1 cellular context compared by ENCODE assay signal in the genomic region with DNA sequence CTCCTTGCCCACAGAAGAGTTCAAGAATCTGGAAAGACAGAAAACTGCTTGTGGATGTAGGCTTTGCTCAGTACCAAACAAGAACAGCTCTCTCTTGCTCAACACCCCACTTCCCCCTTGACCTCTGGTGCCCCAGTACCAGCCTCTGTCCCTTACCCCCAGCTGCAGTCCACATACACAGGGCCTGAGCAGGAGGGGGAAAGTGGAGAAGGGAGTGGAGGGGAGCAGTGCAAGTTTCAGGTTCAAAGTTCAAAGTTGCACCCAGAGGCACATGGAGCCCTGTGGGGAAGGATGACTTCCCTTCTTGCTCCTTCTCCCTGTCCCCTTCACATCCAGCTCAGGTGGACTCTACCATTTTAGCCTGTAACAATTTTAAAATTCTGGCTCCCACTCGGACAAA.
TF ChIP-seq lines count a peak whose summit lies in the region.

No MANE protein-coding gene starts in this region.

TF ChIP-seq in K562, 482 proteins besides CTCF, POLR2A, EP300 and RAD21 (continued from another document):
- TF ChIP-seq WHSC1 (IDR thresholded peaks at IDR 0.05; ENCODE audit: low read length), result no peak
- no peak for TF ChIP-seq CEBPB (tag; IDR thresholded peaks at IDR 0.05)
- TF ChIP-seq, protein P1, sequence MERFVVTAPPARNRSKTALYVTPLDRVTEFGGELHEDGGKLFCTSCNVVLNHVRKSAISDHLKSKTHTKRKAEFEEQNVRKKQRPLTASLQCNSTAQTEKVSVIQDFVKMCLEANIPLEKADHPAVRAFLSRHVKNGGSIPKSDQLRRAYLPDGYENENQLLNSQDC (CRISPR knock-in tag; IDR thresholded peaks at IDR 0.05), result no peak
- TF ChIP-seq, protein P2, sequence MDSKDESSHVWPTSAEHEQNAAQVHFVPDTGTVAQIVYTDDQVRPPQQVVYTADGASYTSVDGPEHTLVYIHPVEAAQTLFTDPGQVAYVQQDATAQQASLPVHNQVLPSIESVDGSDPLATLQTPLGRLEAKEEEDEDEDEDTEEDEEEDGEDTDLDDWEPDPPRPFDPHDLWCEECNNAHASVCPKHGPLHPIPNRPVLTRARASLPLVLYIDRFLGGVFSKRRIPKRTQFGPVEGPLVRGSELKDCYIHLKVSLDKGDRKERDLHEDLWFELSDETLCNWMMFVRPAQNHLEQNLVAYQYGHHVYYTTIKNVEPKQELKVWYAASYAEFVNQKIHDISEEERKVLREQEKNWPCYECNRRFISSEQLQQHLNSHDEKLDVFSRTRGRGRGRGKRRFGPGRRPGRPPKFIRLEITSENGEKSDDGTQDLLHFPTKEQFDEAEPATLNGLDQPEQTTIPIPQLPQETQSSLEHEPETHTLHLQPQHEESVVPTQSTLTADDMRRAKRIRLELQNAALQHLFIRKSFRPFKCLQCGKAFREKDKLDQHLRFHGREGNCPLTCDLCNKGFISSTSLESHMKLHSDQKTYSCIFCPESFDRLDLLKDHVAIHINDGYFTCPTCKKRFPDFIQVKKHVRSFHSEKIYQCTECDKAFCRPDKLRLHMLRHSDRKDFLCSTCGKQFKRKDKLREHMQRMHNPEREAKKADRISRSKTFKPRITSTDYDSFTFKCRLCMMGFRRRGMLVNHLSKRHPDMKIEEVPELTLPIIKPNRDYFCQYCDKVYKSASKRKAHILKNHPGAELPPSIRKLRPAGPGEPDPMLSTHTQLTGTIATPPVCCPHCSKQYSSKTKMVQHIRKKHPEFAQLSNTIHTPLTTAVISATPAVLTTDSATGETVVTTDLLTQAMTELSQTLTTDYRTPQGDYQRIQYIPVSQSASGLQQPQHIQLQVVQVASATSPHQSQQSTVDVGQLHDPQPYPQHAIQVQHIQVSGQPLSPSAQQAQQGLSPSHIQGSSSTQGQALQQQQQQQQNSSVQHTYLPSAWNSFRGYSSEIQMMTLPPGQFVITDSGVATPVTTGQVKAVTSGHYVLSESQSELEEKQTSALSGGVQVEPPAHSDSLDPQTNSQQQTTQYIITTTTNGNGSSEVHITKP (IDR thresholded peaks at IDR 0.05; ENCODE audit: partially characterized antibody), result peak; percentile 13
- no peak for TF ChIP-seq NR2C2 (CRISPR knock-in tag; IDR thresholded peaks at IDR 0.05)
- TF ChIP-seq NR2C2 (tag; IDR thresholded peaks at IDR 0.05), result peak; percentile 19; the same call in 1 of the 2 replicates
- no peak for TF ChIP-seq PURB (CRISPR knock-in tag; IDR thresholded peaks at IDR 0.05; ENCODE audit: low read depth)
- TF ChIP-seq ZNF316 (IDR thresholded peaks at IDR 0.05), result no peak
- no peak for TF ChIP-seq TAF9B (IDR thresholded peaks at IDR 0.05; ENCODE audit: partially characterized antibody)
- TF ChIP-seq ZNF121 (CRISPR knock-in tag; conservative IDR thresholded peaks at IDR 0.05), result no peak
- TF ChIP-seq CHCHD3 (CRISPR knock-in tag; IDR thresholded peaks at IDR 0.05), result no peak
- no peak for TF ChIP-seq ZBED1 (IDR thresholded peaks at IDR 0.05)
- TF ChIP-seq BRCA1 (IDR thresholded peaks at IDR 0.05), result no peak
- no peak for TF ChIP-seq BRCA1 (CRISPR knock-in tag; IDR thresholded peaks at IDR 0.05)
- TF ChIP-seq, protein P3, sequence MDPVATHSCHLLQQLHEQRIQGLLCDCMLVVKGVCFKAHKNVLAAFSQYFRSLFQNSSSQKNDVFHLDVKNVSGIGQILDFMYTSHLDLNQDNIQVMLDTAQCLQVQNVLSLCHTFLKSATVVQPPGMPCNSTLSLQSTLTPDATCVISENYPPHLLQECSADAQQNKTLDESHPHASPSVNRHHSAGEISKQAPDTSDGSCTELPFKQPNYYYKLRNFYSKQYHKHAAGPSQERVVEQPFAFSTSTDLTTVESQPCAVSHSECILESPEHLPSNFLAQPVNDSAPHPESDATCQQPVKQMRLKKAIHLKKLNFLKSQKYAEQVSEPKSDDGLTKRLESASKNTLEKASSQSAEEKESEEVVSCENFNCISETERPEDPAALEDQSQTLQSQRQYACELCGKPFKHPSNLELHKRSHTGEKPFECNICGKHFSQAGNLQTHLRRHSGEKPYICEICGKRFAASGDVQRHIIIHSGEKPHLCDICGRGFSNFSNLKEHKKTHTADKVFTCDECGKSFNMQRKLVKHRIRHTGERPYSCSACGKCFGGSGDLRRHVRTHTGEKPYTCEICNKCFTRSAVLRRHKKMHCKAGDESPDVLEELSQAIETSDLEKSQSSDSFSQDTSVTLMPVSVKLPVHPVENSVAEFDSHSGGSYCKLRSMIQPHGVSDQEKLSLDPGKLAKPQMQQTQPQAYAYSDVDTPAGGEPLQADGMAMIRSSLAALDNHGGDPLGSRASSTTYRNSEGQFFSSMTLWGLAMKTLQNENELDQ (CRISPR knock-in tag; IDR thresholded peaks at IDR 0.05; ENCODE audit: borderline replicate concordance), result no peak
- TF ChIP-seq HDAC6 (IDR thresholded peaks at IDR 0.05; ENCODE audit: low read depth, low read length), result no peak
- TF ChIP-seq GATA2 (CRISPR knock-in tag; IDR thresholded peaks at IDR 0.05), result no peak
